9 cellular contexts compared by ENCODE assay signal in the genomic region with DNA sequence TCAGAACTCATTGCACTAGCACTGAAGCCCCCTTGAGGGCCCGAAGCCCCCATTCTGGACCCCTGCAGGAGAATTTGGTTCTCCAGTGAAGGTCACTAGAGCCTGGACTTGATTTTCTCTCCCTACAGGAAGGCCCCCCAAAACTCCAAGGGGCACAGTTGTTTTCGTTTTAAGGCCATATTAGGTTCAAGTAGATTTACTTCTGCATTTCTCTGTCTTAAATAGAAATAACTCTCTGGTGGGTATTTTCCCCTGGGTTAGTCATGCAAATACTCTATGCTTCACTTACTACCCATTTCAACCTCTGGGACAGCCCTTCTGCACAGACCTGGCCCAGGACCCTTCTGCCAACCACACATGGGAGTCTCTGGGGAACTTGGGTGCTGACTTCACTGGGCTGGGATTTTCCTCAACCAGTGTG. TPM values are rescaled to one million over a fixed set of nuclear protein-coding genes. Genes with fewer than 3 reads are reported as not detected.
DNase-seq lines count a peak whose midpoint lies in the region; ATAC-seq, FAIRE-seq and TF ChIP-seq lines count a peak whose summit lies in the region.
"Had no signal": no experiment of that assay in that cellular context is flagged by ENCODE, and none has a peak within 500 bp of the region (broad histone marks: within the 10 kb centered on the region; RNA-seq: fewer than 3 reads in every experiment).

No MANE protein-coding gene starts in this region.

- no peak for TF ChIP-seq CTCF in right lobe of liver (IDR thresholded peaks at IDR 0.05)

- no peaks in the 10 kb centered on the region for H3K36me3 ChIP-seq in right lobe of liver

- FAIRE-seq in H54 (lab: Jason Lieb, UNC) = no peak
- FAIRE-seq: colon had no signal

- ATAC-seq in GM18868 (IDR thresholded peaks at IDR 0.05; ENCODE audit: unreplicated experiment) (peak; percentile 52), HG03025 (IDR thresholded peaks at IDR 0.05; ENCODE audit: low FRiP score, unreplicated experiment) (peak; percentile 41), right lobe of liver (no peak), esophagus mucosa (no peak)

- peaks cover 0 to 5% (median 2%) of the 10 kb centered on the region in 4 donors for H3K4me1 ChIP-seq in right lobe of liver

- peak overlapping the region in 2 of 3 donors; percentile 94 to 100 for H3K27ac ChIP-seq in right lobe of liver

- intact Hi-C loops in right lobe of liver (cut with DNase I) = no loop called here

- DNase-seq in ACHN (peak; percentile 21), SIG-M5 (lab: John Stamatoyannopoulos, UW) (peak; percentile 18), right lobe of liver (no peak), HPDE6-E6E7 (ENCODE audit: extremely low spot score) (no peak), H54 (ENCODE audit: insufficient read length, low spot score) (no peak)

- H3K27me3 ChIP-seq in right lobe of liver = no peaks in the 10 kb centered on the region

- no peaks in the 10 kb centered on the region for H3K9me3 ChIP-seq in right lobe of liver

- 59% methylated on average over 2 of the region's 2 CpGs for WGBS in right lobe of liver (ENCODE audit: insufficient coverage, low coverage, low lambda C conversion rate, missing lambda C conversion rate)

- in situ Hi-C loops in ACHN (cut with HindIII; ENCODE audit: low pct_ligation_motif_present, low pct_unique_long_range_greater_than_20kb, low sequenced_read_pairs) = no loop called here

- H3K4me3 ChIP-seq in right lobe of liver = no peak overlapping the region

- TF ChIP-seq POLR2A in right lobe of liver (IDR thresholded peaks at IDR 0.05) = no peak
- TF ChIP-seq POLR2A in H54 (IDR thresholded peaks at IDR 0.05; ENCODE audit: low read depth, low read length) = no peak

RNA-seq across cellular contexts. Expression of a gene that starts 41.6 kb away (rescaled TPM):
- 10 to 100 TPM; 11.1 to 34.0 (median 19.5) TPM for total RNA-seq in right lobe of liver
- 18.4 TPM for total RNA-seq in esophagus mucosa

RNA-seq across cellular contexts. Expression of a gene that starts 48.8 kb away (rescaled TPM):
- total RNA-seq in right lobe of liver = 10 to 100 TPM in 2 of 6 experiments, 1 to 10 TPM in 4; 3.2 to 13.5 (median 7.4) TPM
- 13.5 TPM for total RNA-seq in esophagus mucosa

Comparison
In these comparisons a context has a peak if more than half of its experiments do, and no peak if none do; other contexts are left out.
1. DNase-seq: peak in ACHN (single experiment) and SIG-M5 (single experiment); none in right lobe of liver (0 of 3), HPDE6-E6E7 (single experiment) and H54 (single experiment).
2. ATAC-seq: peak in GM18868 (single experiment) and HG03025 (single experiment); none in right lobe of liver (0 of 4) and esophagus mucosa (single experiment).